Comparison of ENCODE assay signal across 8 cellular contexts in the genomic region with DNA sequence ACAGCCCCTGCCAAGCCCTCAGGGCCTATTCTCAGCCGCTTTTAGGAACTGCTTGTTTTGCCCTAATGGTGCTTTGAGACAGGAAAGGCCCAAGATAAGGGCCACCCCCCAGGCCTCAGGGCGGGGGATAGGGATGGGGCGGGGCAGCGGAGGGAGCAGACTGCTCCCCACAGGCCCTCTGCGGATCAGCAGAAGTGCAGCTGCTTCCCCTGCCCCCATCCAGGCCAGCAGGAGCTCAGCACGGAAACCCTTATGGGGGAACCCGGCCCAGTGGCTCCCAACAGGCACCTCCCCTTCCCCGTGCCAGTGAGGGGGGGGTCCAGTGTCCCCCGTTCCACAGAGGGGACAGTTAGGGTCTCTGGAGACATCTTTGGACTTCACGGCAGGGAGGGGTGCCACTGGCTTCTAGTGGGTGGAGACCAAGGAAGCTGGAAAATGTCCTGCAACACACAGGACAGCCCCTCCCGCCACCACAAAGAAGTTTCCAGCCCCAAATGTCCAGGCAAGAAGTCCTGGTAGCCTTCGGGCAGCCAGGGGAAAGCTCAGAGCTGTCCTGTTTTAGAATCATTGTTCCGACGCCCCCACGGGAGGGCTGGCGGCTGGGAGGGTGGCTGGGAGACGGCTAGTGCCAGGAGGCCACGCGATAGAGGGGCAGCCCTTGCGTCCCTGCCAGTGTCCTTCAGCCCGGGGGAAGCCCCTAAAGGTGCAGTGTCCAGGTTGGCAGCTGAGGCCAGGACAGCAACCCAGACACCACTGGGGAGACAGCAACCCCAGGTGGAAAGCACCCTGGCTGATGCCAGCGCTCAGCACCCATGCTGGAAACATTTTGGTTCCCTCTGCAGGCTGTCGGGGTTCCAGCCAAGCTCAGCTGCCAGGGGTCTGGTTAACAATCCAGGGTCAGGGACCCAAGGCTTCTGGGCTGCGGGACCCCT. TPM values are rescaled to one million over a fixed set of nuclear protein-coding genes. Genes with fewer than 3 reads are reported as not detected.
DNase-seq lines count a peak whose midpoint lies in the region; ATAC-seq, FAIRE-seq and TF ChIP-seq lines count a peak whose summit lies in the region.

No MANE protein-coding gene starts in this region.

- TF ChIP-seq CTCF in choroid plexus epithelial cell (conservative IDR thresholded peaks at IDR 0.05; ENCODE audit: low read depth, low read length) (no peak), pancreas (IDR thresholded peaks at IDR 0.05) (no peak)

- H3K27me3 ChIP-seq in pancreas = no peaks in the 10 kb centered on the region

- H3K36me3 ChIP-seq in pancreas = no peaks in the 10 kb centered on the region

- no peak overlapping the region for H3K27ac ChIP-seq in pancreas

- DNase-seq in EL (peak; percentile 34), NCI-H2171 treated with DMSO at 0.1 percent for 48 hours (lab: John Stamatoyannopoulos, UW) (peak; percentile 86), choroid plexus epithelial cell (ENCODE audit: low read depth) (peak; percentile 32), pancreas (peak in 3 of 6 donors; percentile 26 to 57 (median 57)), HuH-7 (ENCODE audit: low spot score) (no peak)
- no peak for DNase-seq in stimulated activated naive CD4-positive, alpha-beta T cell treated with Interleukin-2 at 50 U/mL for 16 hours (lab: John Stamatoyannopoulos, UW)

- WGBS in pancreas, 2 donors = 44 to 48% methylated on average over 23 to 24 of the region's 24 CpGs

- intact Hi-C loops in pancreas (cut with DNase I) = no loop called here

- H3K4me3 ChIP-seq in choroid plexus epithelial cell (ENCODE audit: low read depth, low read length) = no peak overlapping the region
- no peak overlapping the region for H3K4me3 ChIP-seq in pancreas

- FAIRE-seq in pancreas (lab: Jason Lieb, UNC) = no peak

- H3K4me1 ChIP-seq in pancreas = no peaks in the 10 kb centered on the region

- no peaks in the 10 kb centered on the region for H3K9me3 ChIP-seq in pancreas

- ATAC-seq in GM21529 (IDR thresholded peaks at IDR 0.05; ENCODE audit: unreplicated experiment) (peak; percentile 60), pancreas (peak in 3 of 4 donors; percentile 59 to 79 (median 67)), GM18517 (IDR thresholded peaks at IDR 0.05; ENCODE audit: unreplicated experiment) (no peak)

RNA-seq across cellular contexts. Expression of gene GPR132, which starts 10.4 kb away (rescaled TPM):
- 1 to 10 TPM in 2 of 6 donors, under 1 TPM in 4; 0.14 to 2.3 (median 0.76) TPM for total RNA-seq in pancreas
- under 1 TPM; 0.38 to 0.46 TPM for polyA plus RNA-seq in pancreas

RNA-seq across cellular contexts. Expression of gene CDCA4, which starts 54.7 kb away (rescaled TPM):
- total RNA-seq in pancreas = 1 to 10 TPM; 1.2 to 3.5 (median 2.6) TPM
- polyA plus RNA-seq in pancreas = 1 to 10 TPM; 3.1 to 3.3 TPM

Comparison
In these comparisons a context has a peak if more than half of its experiments do, and no peak if none do; other contexts are left out.
1. DNase-seq: peak in EL (single experiment), NCI-H2171 treated with DMSO at 0.1 percent for 48 hours (single experiment) and choroid plexus epithelial cell (single experiment); none in stimulated activated naive CD4-positive, alpha-beta T cell treated with Interleukin-2 at 50 U/mL for 16 hours (single experiment) and HuH-7 (single experiment).